ENCODE assay signal across 24 cellular contexts in genomic region chr1:94142022-94142421, GRCh38. TPM values are rescaled to one million over a fixed set of nuclear protein-coding genes. Genes with fewer than 3 reads are reported as not detected.
DNase-seq lines count a peak whose midpoint lies in the region; TF ChIP-seq lines count a peak whose summit lies in the region.
"Had no signal": no experiment of that assay in that cellular context is flagged by ENCODE, and none has a peak within 500 bp of the region (broad histone marks: within the 10 kb centered on the region; RNA-seq: fewer than 3 reads in every experiment).

No MANE protein-coding gene starts in this region.

- peaks cover 2% of the 10 kb centered on the region for H3K27me3 Mint-ChIP-seq in endothelial cell (ENCODE audit: unreplicated experiment)
- H3K27me3 Mint-ChIP-seq: activated CD4-positive, alpha-beta T cell treated with anti-CD3 and anti-CD28 coated beads, Interleukin-2, amount 10 ng/mL, durations not matched to agents 24 days and 14 days; activated naive CD8-positive, alpha-beta T cell treated with anti-CD3 and anti-CD28 coated beads for 36 hours had no signal

- DNase-seq in ELR (ENCODE audit: low read depth): peak; percentile 68
- no peak for DNase-seq in SK-N-SH
- peak; percentile 28 for DNase-seq in fibroblast of gingiva (ENCODE audit: low read depth)
- DNase-seq in osteoblast (ENCODE audit: insufficient read length, low spot score, missing footprints): no peak
- DNase-seq in endothelial cell (ENCODE audit: low spot score): no peak
- no peak for DNase-seq in superior temporal gyrus (ENCODE audit: extremely low spot score)
- no peak for DNase-seq in SIG-M5 treated with dmso at 0.1 percent for 504 hours (lab: John Stamatoyannopoulos, UW; ENCODE audit: unreplicated experiment)
- no peak for DNase-seq in COLO829 (ENCODE audit: low spot score)
- DNase-seq: activated CD4-positive, alpha-beta T cell treated with anti-CD3 and anti-CD28 coated beads, Interleukin-2, amount 10 ng/mL, durations not matched to agents 24 days and 14 days; activated naive CD8-positive, alpha-beta T cell treated with anti-CD3 and anti-CD28 coated beads for 36 hours; activated T-cell treated with anti-CD3 and anti-CD28 coated beads, Interleukin-2, amount 50 U/mL, for 1 hour; DMS79; immature natural killer cell; Kasumi-1; NCI-H1930; NCI-H526 treated with DMSO at 0.1 percent for 48 hours; RPMI8226 had no signal

- H2AFZ ChIP-seq in SK-N-SH (ENCODE audit: low read depth) (no peak overlapping the region), osteoblast (ENCODE audit: low read length) (no peak overlapping the region)

- H3K27ac Mint-ChIP-seq in endothelial cell (ENCODE audit: unreplicated experiment): no peak overlapping the region
- H3K27ac Mint-ChIP-seq: activated CD4-positive, alpha-beta T cell treated with anti-CD3 and anti-CD28 coated beads, Interleukin-2, amount 10 ng/mL, durations not matched to agents 24 days and 14 days; activated naive CD8-positive, alpha-beta T cell treated with anti-CD3 and anti-CD28 coated beads for 36 hours; immature natural killer cell had no signal

- CTCF ChIA-PET in SK-N-SH (lab: Yijun Ruan, JAX): interaction anchor here (1.3 kb wide), 1 partner anchor 194 kb away, joined by 3 read pairs; no protein-coding TSS in a partner anchor

- H3K4me1 ChIP-seq in SK-N-SH (ENCODE audit: control insufficient read depth in 1 of 2, insufficient read depth in 2 of 2, low read depth in 1 of 2, low read length in 1 of 2) (peaks cover 0 to 5% of the 10 kb centered on the region in 2 experiments; a peak in 1 of 4 replicates), osteoblast (ENCODE audit: insufficient read depth, low read length) (peaks cover 12% of the 10 kb centered on the region)
- H3K4me1 ChIP-seq: gastroesophageal sphincter had no signal

- H3K9ac ChIP-seq in SK-N-SH: no peak overlapping the region

- H3K36me3 ChIP-seq in SK-N-SH (replicated peaks in 1 of 2; ENCODE audit: control insufficient read depth in 1 of 2, insufficient read depth in 2 of 2, low read length in 1 of 2) (no peaks in the 10 kb centered on the region), osteoblast (ENCODE audit: insufficient read depth, low read length) (no peaks in the 10 kb centered on the region)
- H3K36me3 ChIP-seq: gastroesophageal sphincter, suprapubic skin had no signal

- H3K9me3 ChIP-seq in SK-N-SH (no peaks in the 10 kb centered on the region), osteoblast (ENCODE audit: low read depth, low read length) (no peaks in the 10 kb centered on the region)
- H3K9me3 ChIP-seq: gastroesophageal sphincter, suprapubic skin had no signal

- H3K4me1 Mint-ChIP-seq in endothelial cell (ENCODE audit: unreplicated experiment): peaks cover 4% of the 10 kb centered on the region
- H3K4me1 Mint-ChIP-seq: activated CD4-positive, alpha-beta T cell treated with anti-CD3 and anti-CD28 coated beads, Interleukin-2, amount 10 ng/mL, durations not matched to agents 24 days and 14 days; activated naive CD8-positive, alpha-beta T cell treated with anti-CD3 and anti-CD28 coated beads for 36 hours; immature natural killer cell had no signal

- H3K27me3 ChIP-seq in SK-N-SH (ENCODE audit: insufficient read depth) (no peaks in the 10 kb centered on the region), osteoblast (ENCODE audit: insufficient read depth, low read length) (no peaks in the 10 kb centered on the region)
- H3K27me3 ChIP-seq: gastroesophageal sphincter, suprapubic skin had no signal

- WGBS in SK-N-SH (ENCODE audit: low lambda C conversion rate): 33% methylated on average over 1 of the region's 1 CpG

- H4K20me1 ChIP-seq in SK-N-SH (ENCODE audit: insufficient read depth) (no peaks in the 10 kb centered on the region), osteoblast (ENCODE audit: insufficient read depth, low read length) (no peaks in the 10 kb centered on the region)

- TF ChIP-seq RAD21 in SK-N-SH (IDR thresholded peaks at IDR 0.05; ENCODE audit: low read length): no peak

- H3K4me3 ChIP-seq in SK-N-SH (ENCODE audit: low read depth in 2 of 2, low read length in 1 of 2): no peak overlapping the region
- H3K4me3 ChIP-seq in osteoblast (ENCODE audit: insufficient read depth, low read length): no peak overlapping the region
- H3K4me3 ChIP-seq: gastroesophageal sphincter, GM12878, suprapubic skin had no signal

- no peaks in the 10 kb centered on the region for H3K9me3 Mint-ChIP-seq in endothelial cell (ENCODE audit: unreplicated experiment)
- H3K9me3 Mint-ChIP-seq: activated CD4-positive, alpha-beta T cell treated with anti-CD3 and anti-CD28 coated beads, Interleukin-2, amount 10 ng/mL, durations not matched to agents 24 days and 14 days had no signal

- H3K9me2 ChIP-seq in SK-N-SH: no peaks in the 10 kb centered on the region

- H3K4me3 Mint-ChIP-seq in endothelial cell (ENCODE audit: unreplicated experiment): no peak overlapping the region
- H3K4me3 Mint-ChIP-seq: activated CD4-positive, alpha-beta T cell treated with anti-CD3 and anti-CD28 coated beads, Interleukin-2, amount 10 ng/mL, durations not matched to agents 24 days and 14 days; activated naive CD8-positive, alpha-beta T cell treated with anti-CD3 and anti-CD28 coated beads for 36 hours; immature natural killer cell had no signal

- TF ChIP-seq CTCF in SK-N-SH (IDR thresholded peaks at IDR 0.05): no peak
- no peak for TF ChIP-seq CTCF in osteoblast (IDR thresholded peaks at IDR 0.05; ENCODE audit: extremely low read depth, low read depth, low read length)
- TF ChIP-seq CTCF in endothelial cell (IDR thresholded peaks at IDR 0.05; ENCODE audit: unreplicated experiment): no peak

- TF ChIP-seq EP300 in SK-N-SH (IDR thresholded peaks at IDR 0.05; ENCODE audit: borderline replicate concordance in 1 of 2, low read depth in 1 of 2, low read length in 1 of 2): no peak

- H3F3A ChIP-seq in SK-N-SH (replicated peaks; ENCODE audit: insufficient read depth): no peaks in the 10 kb centered on the region

- H3K79me2 ChIP-seq in SK-N-SH (ENCODE audit: insufficient read depth) (no peaks in the 10 kb centered on the region), osteoblast (ENCODE audit: insufficient read depth, low read length) (no peaks in the 10 kb centered on the region)

- POLR2A ChIA-PET in SK-N-SH (lab: Yijun Ruan, JAX): no interaction called here

- H3K36me3 Mint-ChIP-seq in endothelial cell (ENCODE audit: low read depth, unreplicated experiment): no peaks in the 10 kb centered on the region
- H3K36me3 Mint-ChIP-seq: activated naive CD8-positive, alpha-beta T cell treated with anti-CD3 and anti-CD28 coated beads for 36 hours; immature natural killer cell had no signal

- no peak overlapping the region; a peak in 1 of 4 replicates for H3K27ac ChIP-seq in SK-N-SH (ENCODE audit: low read depth in 2 of 2, low read length in 1 of 2)
- H3K27ac ChIP-seq in osteoblast (ENCODE audit: low read depth, low read length): peak overlapping the region; percentile 39
- H3K27ac ChIP-seq: C4-2B, gastroesophageal sphincter, HL-60, suprapubic skin had no signal

- no peak overlapping the region for H3K4me2 ChIP-seq in SK-N-SH
- peak overlapping the region; percentile 57 for H3K4me2 ChIP-seq in osteoblast (ENCODE audit: insufficient read depth, low read length)

TF ChIP-seq in SK-N-SH, 30 proteins besides CTCF, POLR2A, EP300 and RAD21:
- peak; percentile 53 for TF ChIP-seq TCF12 (IDR thresholded peaks at IDR 0.05)
- TF ChIP-seq RCOR1 (IDR thresholded peaks at IDR 0.05; ENCODE audit: low read length): no peak
- TF ChIP-seq FOSL2 (IDR thresholded peaks at IDR 0.05; ENCODE audit: borderline replicate concordance, low read depth): peak; percentile 42; the same call in 1 of the 2 replicates
- TF ChIP-seq MAX (IDR thresholded peaks at IDR 0.05; ENCODE audit: low read depth): no peak
- TF ChIP-seq SMC3 (IDR thresholded peaks at IDR 0.05; ENCODE audit: low read depth, low read length): no peak
- TF ChIP-seq TEAD4 (IDR thresholded peaks at IDR 0.05; ENCODE audit: borderline replicate concordance, insufficient read depth): no peak
- peak; percentile 15; the same call in 1 of the 2 replicates for TF ChIP-seq PBX3 (IDR thresholded peaks at IDR 0.05)
- TF ChIP-seq JUND (IDR thresholded peaks at IDR 0.05): peak; percentile 29; the same call in 1 of the 2 replicates

RNA-seq across cellular contexts. Expression of gene ABCA4, which starts 21.1 kb away (rescaled TPM):
- polyA plus RNA-seq in SK-N-SH (2012; rRNA removed): 0.03 and 0.06 TPM in 2 replicates
- 0.04 TPM in 1 of 2 replicates, not detected in the other for polyA plus RNA-seq in SK-N-SH (2012; cell fraction: cytosol; rRNA removed)
- 0.16 and 0.35 TPM in 2 replicates for polyA plus RNA-seq in SK-N-SH (2012; cell fraction: nucleus; rRNA removed)
- total RNA-seq in osteoblast (under 0.01 and 1.1 TPM in 2 replicates), endothelial cell (ENCODE audit: unreplicated experiment) (51.7 TPM)
- total RNA-seq: activated naive CD8-positive, alpha-beta T cell treated with anti-CD3 and anti-CD28 coated beads for 36 hours; mononuclear cell; T-helper 2 cell treated with Interferon-gamma antibody and Interleukin-4, amounts not matched to agents 100 ng/mL and 5 ng/mL, for 36 hours had no signal

Comparison
In these comparisons a context has a peak if more than half of its experiments do, and no peak if none do; other contexts are left out.
1. DNase-seq: peak in ELR (single experiment) and fibroblast of gingiva (single experiment); none in SK-N-SH (single experiment), osteoblast (single experiment), endothelial cell (single experiment), superior temporal gyrus (single experiment), SIG-M5 treated with dmso at 0.1 percent for 504 hours (single experiment) and COLO829 (single experiment).
2. RNA of gene ABCA4, which starts 21.1 kb away (total RNA-seq): 51.7 TPM in endothelial cell (single experiment); under 0.01 to 1.1 TPM in osteoblast; every median in the first group is over 10 times any median in the second.